18 cellular contexts compared by ENCODE assay signal in genomic region chr14:92253381-92253894, GRCh38.
DNase-seq lines count a peak whose midpoint lies in the region; ATAC-seq, FAIRE-seq and TF ChIP-seq lines count a peak whose summit lies in the region.
"Had no signal": no experiment of that assay in that cellular context is flagged by ENCODE, and none has a peak within 500 bp of the region (broad histone marks: within the 10 kb centered on the region; RNA-seq: fewer than 3 reads in every experiment).

No MANE protein-coding gene starts in this region.

- TF ChIP-seq CTCF in HEK293 (tag by site-specific recombination; IDR thresholded peaks at IDR 0.05) (no peak), mesothelial cell of epicardium (IDR thresholded peaks at IDR 0.05; ENCODE audit: unreplicated experiment) (no peak)

- peak; percentile 23 for ATAC-seq in left lobe of liver
- ATAC-seq in GM21515 (IDR thresholded peaks at IDR 0.05; ENCODE audit: unreplicated experiment) = no peak
- ATAC-seq: activated naive CD8-positive, alpha-beta T cell treated with anti-CD3 and anti-CD28 coated beads, Interleukin-2, amount 50 U/mL, for 24 hours; activated T-cell treated with anti-CD3 and anti-CD28 coated beads, Interleukin-2, amount 50 U/mL, for 4 hours; PC-3 had no signal

- no peaks in the 10 kb centered on the region for H3K4me1 Mint-ChIP-seq in mesothelial cell of epicardium

- H3K27ac Mint-ChIP-seq in mesothelial cell of epicardium = no peak overlapping the region
- H3K27ac Mint-ChIP-seq: activated naive CD8-positive, alpha-beta T cell treated with anti-CD3 and anti-CD28 coated beads, Interleukin-2, amount 50 U/mL, for 24 hours had no signal

- H3K4me1 ChIP-seq in HEK293 (ENCODE audit: control insufficient read depth, insufficient read depth, low read length) = peaks cover 5% of the 10 kb centered on the region

- no peaks in the 10 kb centered on the region for H3K9me3 ChIP-seq in HEK293 (ENCODE audit: control insufficient read depth, insufficient read depth, low read depth, low read length)

- no peaks in the 10 kb centered on the region for H3K36me3 Mint-ChIP-seq in mesothelial cell of epicardium

- H3K4me3 ChIP-seq in HEK293 (ENCODE audit: low read depth, low read length) = no peak overlapping the region
- H3K4me3 ChIP-seq: cardiac muscle cell, SK-N-MC had no signal

- H3K9me3 Mint-ChIP-seq in mesothelial cell of epicardium = no peaks in the 10 kb centered on the region
- H3K9me3 Mint-ChIP-seq: activated naive CD8-positive, alpha-beta T cell treated with anti-CD3 and anti-CD28 coated beads, Interleukin-2, amount 50 U/mL, for 24 hours; activated T-cell treated with anti-CD3 and anti-CD28 coated beads, Interleukin-2, amount 50 U/mL, for 4 hours had no signal

- FAIRE-seq in frontal cortex (lab: Jason Lieb, UNC) = no peak
- FAIRE-seq: TTC549 had no signal

- no peak overlapping the region for H3K27ac ChIP-seq in HEK293 (ENCODE audit: extremely low read depth, low read depth, low read length)
- peak overlapping the region; percentile 25 for H3K27ac ChIP-seq in angular gyrus (ENCODE audit: low read depth, low read length)
- H3K27ac ChIP-seq: C4-2B, cardiac muscle cell, SK-N-MC had no signal

- DNase-seq in ELF-1 (ENCODE audit: low read depth, low spot score) (peak; percentile 67), left lobe of liver (ENCODE audit: low spot score) (no peak), mesothelial cell of epicardium (ENCODE audit: low spot score in 2 of 2, unreplicated experiment in 2 of 2) (no peak), frontal cortex (ENCODE audit: low spot score in 2 of 2) (no peak)
- no peak for DNase-seq in activated CD4-positive, alpha-beta T cell treated with anti-CD3 and anti-CD28 coated beads for 1 hour
- DNase-seq: activated naive CD8-positive, alpha-beta T cell treated with anti-CD3 and anti-CD28 coated beads, Interleukin-2, amount 50 U/mL, for 24 hours; activated T-cell treated with anti-CD3 and anti-CD28 coated beads, Interleukin-2, amount 50 U/mL, for 4 hours; mesenchymal stem cell; occipital lobe; PC-3; stimulated activated CD4-positive, alpha-beta T cell treated with anti-CD3 and anti-CD28 coated beads, Interleukin-2, amount 100 ng/mL, for 48 hours had no signal

- peaks cover 83% of the 10 kb centered on the region for H3K27me3 Mint-ChIP-seq in mesothelial cell of epicardium (ENCODE audit: low read depth)

- H3K4me3 Mint-ChIP-seq in mesothelial cell of epicardium = no peak overlapping the region
- H3K4me3 Mint-ChIP-seq: activated naive CD8-positive, alpha-beta T cell treated with anti-CD3 and anti-CD28 coated beads, Interleukin-2, amount 50 U/mL, for 24 hours; activated T-cell treated with anti-CD3 and anti-CD28 coated beads, Interleukin-2, amount 50 U/mL, for 4 hours had no signal

- CTCF ChIA-PET in HEK293 (lab: Yijun Ruan, JAX) = interaction anchor here (0.7 kb wide), 1 partner anchor 61 kb away, joined by 3 read pairs; no protein-coding TSS in a partner anchor

- POLR2A ChIA-PET in HEK293 (lab: Yijun Ruan, JAX) = no interaction called here

- H3K36me3 ChIP-seq in HEK293 (ENCODE audit: control insufficient read depth in 2 of 2, insufficient read depth in 1 of 2, low read length in 2 of 2) = no peaks in the 10 kb centered on the region
- H3K36me3 ChIP-seq: cardiac muscle cell had no signal

TF ChIP-seq in HEK293, 187 proteins besides CTCF, POLR2A, EP300 and RAD21 (continues in another document):
- peak; percentile 99 for TF ChIP-seq ZFHX2 (tag by site-specific recombination; conservative IDR thresholded peaks at IDR 0.05)
- TF ChIP-seq ZNF18 (tag by site-specific recombination; IDR thresholded peaks at IDR 0.05) = no peak
- no peak for TF ChIP-seq ZNF654 (tag by site-specific recombination; IDR thresholded peaks at IDR 0.05; ENCODE audit: low read depth)
- no peak for TF ChIP-seq ZNF701 (tag by site-specific recombination; IDR thresholded peaks at IDR 0.05)
- TF ChIP-seq ZNF324 (tag by site-specific recombination; IDR thresholded peaks at IDR 0.05) = no peak
- no peak for TF ChIP-seq HOXA7 (CRISPR knock-in tag; IDR thresholded peaks at IDR 0.05; ENCODE audit: borderline replicate concordance)
- TF ChIP-seq ZNF776 (tag by site-specific recombination; IDR thresholded peaks at IDR 0.05; ENCODE audit: borderline replicate concordance) = no peak
- TF ChIP-seq ZNF112 (tag by site-specific recombination; IDR thresholded peaks at IDR 0.05) = no peak
- TF ChIP-seq ZNF777 (tag by site-specific recombination; IDR thresholded peaks at IDR 0.05; ENCODE audit: borderline replicate concordance) = no peak
- TF ChIP-seq ZNF624 (tag by site-specific recombination; IDR thresholded peaks at IDR 0.05) = no peak
- no peak for TF ChIP-seq ZNF155 (tag by site-specific recombination; IDR thresholded peaks at IDR 0.05)
- TF ChIP-seq ZBTB17 (tag by site-specific recombination; IDR thresholded peaks at IDR 0.05) = peak; percentile 60
- no peak for TF ChIP-seq TRIM28 (IDR thresholded peaks at IDR 0.05; ENCODE audit: borderline replicate concordance, low read length)
- TF ChIP-seq ZNF600 (tag by site-specific recombination; IDR thresholded peaks at IDR 0.05) = peak; percentile 83
- no peak for TF ChIP-seq PRDM4 (tag by site-specific recombination; IDR thresholded peaks at IDR 0.05)
- TF ChIP-seq ZNF354C (tag by site-specific recombination; IDR thresholded peaks at IDR 0.05; ENCODE audit: borderline replicate concordance, low read depth) = no peak
- no peak for TF ChIP-seq ZBTB21 (tag by site-specific recombination; IDR thresholded peaks at IDR 0.05)
- TF ChIP-seq ZNF221 (tag by site-specific recombination; IDR thresholded peaks at IDR 0.05; ENCODE audit: borderline replicate concordance) = no peak
- TF ChIP-seq OVOL3 (tag by site-specific recombination; IDR thresholded peaks at IDR 0.05) = no peak
- TF ChIP-seq GLI2 (tag by site-specific recombination; IDR thresholded peaks at IDR 0.05; ENCODE audit: borderline replicate concordance, low read depth) = no peak
- TF ChIP-seq KLF8 (tag by site-specific recombination; IDR thresholded peaks at IDR 0.05) = 0 out of 2 replicates have a peak, but pooled peaks have one; percentile 22
- peak; percentile 86 for TF ChIP-seq SP7 (tag by site-specific recombination; IDR thresholded peaks at IDR 0.05)
- TF ChIP-seq INSM2 (tag by site-specific recombination; IDR thresholded peaks at IDR 0.05) = no peak
- TF ChIP-seq ZNF394 (tag by site-specific recombination; IDR thresholded peaks at IDR 0.05; ENCODE audit: borderline replicate concordance) = no peak
- TF ChIP-seq ZNF514 (tag by site-specific recombination; IDR thresholded peaks at IDR 0.05) = no peak
- TF ChIP-seq WT1 (tag by site-specific recombination; IDR thresholded peaks at IDR 0.05) = no peak
- TF ChIP-seq ZNF660 (tag by site-specific recombination; IDR thresholded peaks at IDR 0.05) = no peak
- TF ChIP-seq ZNF10 (tag by site-specific recombination; IDR thresholded peaks at IDR 0.05) = no peak
- no peak for TF ChIP-seq ZNF274 (IDR thresholded peaks at IDR 0.05; ENCODE audit: low read length)
- TF ChIP-seq ZNF274 (tag by site-specific recombination; IDR thresholded peaks at IDR 0.05; ENCODE audit: borderline replicate concordance) = no peak
